ENCODE assay signal across 10 cellular contexts in the genomic region with DNA sequence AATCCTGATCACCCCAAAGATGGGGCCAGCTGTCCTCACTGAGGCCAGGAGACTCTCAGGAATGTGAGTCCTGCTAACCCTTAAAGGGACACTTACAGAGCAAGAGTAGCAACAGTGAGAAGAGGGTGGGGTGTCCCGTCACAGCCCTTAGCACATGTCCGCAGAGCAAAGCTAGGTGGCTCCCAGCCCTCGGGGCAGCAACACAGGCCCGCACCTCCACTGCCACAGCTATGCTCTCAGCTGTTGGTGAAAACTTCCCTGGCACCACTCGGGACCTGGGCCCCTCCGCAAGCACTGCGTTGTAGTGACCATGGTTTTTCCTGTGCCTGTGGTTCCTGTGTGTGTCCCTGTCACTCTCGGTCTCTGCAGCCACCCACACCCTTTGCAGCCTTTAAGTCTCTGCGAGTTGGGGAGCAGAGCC.
DNase-seq lines count a peak whose midpoint lies in the region; ATAC-seq and TF ChIP-seq lines count a peak whose summit lies in the region.
"Had no signal": no experiment of that assay in that cellular context is flagged by ENCODE, and none has a peak within 500 bp of the region (broad histone marks: within the 10 kb centered on the region; RNA-seq: fewer than 3 reads in every experiment).

No MANE protein-coding gene starts in this region.

- POLR2A ChIA-PET in CD8-positive, alpha-beta memory T cell (lab: Charles Lee): no interaction called here

- no peak overlapping the region for H3K27ac ChIP-seq in CD8-positive, alpha-beta memory T cell (ENCODE audit: low read depth, low read length)
- H3K27ac ChIP-seq in VCaP (peak overlapping the region; percentile 54), heart right ventricle (no peak overlapping the region), gastrocnemius medialis (no peak overlapping the region)

- peaks cover 8% of the 10 kb centered on the region for H3K27me3 ChIP-seq in CD8-positive, alpha-beta memory T cell (ENCODE audit: insufficient read depth, low read length, poor library complexity, severe bottlenecking)
- H3K27me3 ChIP-seq in heart right ventricle: peaks cover 0 to 29% (median 0%) of the 10 kb centered on the region in 7 donors
- no peaks in the 10 kb centered on the region for H3K27me3 ChIP-seq in gastrocnemius medialis

- peaks cover 6% of the 10 kb centered on the region for H3K4me1 ChIP-seq in CD8-positive, alpha-beta memory T cell (ENCODE audit: insufficient read depth, low read length)
- peaks cover 0 to 12% (median 7%) of the 10 kb centered on the region in 9 donors for H3K4me1 ChIP-seq in heart right ventricle
- peaks cover 0 to 3% of the 10 kb centered on the region in 2 donors for H3K4me1 ChIP-seq in gastrocnemius medialis

- H3K36me3 ChIP-seq in CD8-positive, alpha-beta memory T cell (ENCODE audit: insufficient read depth, low read length): no peaks in the 10 kb centered on the region
- no peaks in the 10 kb centered on the region for H3K36me3 ChIP-seq in heart right ventricle
- H3K36me3 ChIP-seq in gastrocnemius medialis: no peaks in the 10 kb centered on the region

- H3K27me3 Mint-ChIP-seq in CD8-positive, alpha-beta memory T cell: peaks cover 5 to 35% of the 10 kb centered on the region in 2 donors

- CTCF ChIA-PET in CD8-positive, alpha-beta memory T cell (lab: Charles Lee): no interaction called here

- H3K9me3 Mint-ChIP-seq in CD8-positive, alpha-beta memory T cell: no peaks in the 10 kb centered on the region

- H3K4me3 ChIP-seq in CD8-positive, alpha-beta memory T cell (ENCODE audit: low read length): peak overlapping the region; percentile 52
- H3K4me3 ChIP-seq in heart right ventricle (peak overlapping the region in 9 of 10 donors; percentile 10 to 51 (median 38)), gastrocnemius medialis (peak overlapping the region; percentile 31 to 61 (median 50))

- no peaks in the 10 kb centered on the region for H3K36me3 Mint-ChIP-seq in CD8-positive, alpha-beta memory T cell

- no peaks in the 10 kb centered on the region for H3K9me3 ChIP-seq in CD8-positive, alpha-beta memory T cell (ENCODE audit: low read length)
- H3K9me3 ChIP-seq in heart right ventricle (peaks cover 0 to 4% (median 0%) of the 10 kb centered on the region in 11 donors), gastrocnemius medialis (no peaks in the 10 kb centered on the region)

- no peak overlapping the region for H3K27ac Mint-ChIP-seq in CD8-positive, alpha-beta memory T cell

- no peak for TF ChIP-seq POLR2A in gastrocnemius medialis (IDR thresholded peaks at IDR 0.05)

- DNase-seq in CD8-positive, alpha-beta memory T cell: no peak
- DNase-seq in heart right ventricle (no peak), gastrocnemius medialis (no peak), DMS153 treated with DMSO at 0.1 percent for 48 hours (lab: John Stamatoyannopoulos, UW; ENCODE audit: unreplicated experiment) (no peak)
- DNase-seq: NCI-H1930 had no signal

- H3K4me1 Mint-ChIP-seq in CD8-positive, alpha-beta memory T cell: peaks cover 17 to 28% (median 27%) of the 10 kb centered on the region in 3 donors

- ATAC-seq in heart right ventricle (peak in 4 of 8 donors; percentile 33 to 69 (median 62)), gastrocnemius medialis (no peak), HG03460 (IDR thresholded peaks at IDR 0.05; ENCODE audit: unreplicated experiment) (no peak), GM18520 (IDR thresholded peaks at IDR 0.05; ENCODE audit: unreplicated experiment) (no peak), HG03565 (IDR thresholded peaks at IDR 0.05; ENCODE audit: unreplicated experiment) (no peak)

- peak overlapping the region; percentile 77 to 93 (median 87) for H3K4me3 Mint-ChIP-seq in CD8-positive, alpha-beta memory T cell
- H3K4me3 Mint-ChIP-seq: neural crest cell had no signal

- intact Hi-C loops in heart right ventricle (cut with DNase I) (no loop called here), gastrocnemius medialis (cut with DNase I; ENCODE audit: low total_unique reads) (no loop called here)

- WGBS in heart right ventricle, 2 donors: 72 to 75% methylated on average over 9 of the region's 9 CpGs

- in situ Hi-C loops in gastrocnemius medialis (cut with MboI; ENCODE audit: low sequenced_read_pairs in 4 of 4): no loop called here

- TF ChIP-seq CTCF in VCaP (conservative IDR thresholded peaks at IDR 0.05) (no peak), heart right ventricle (IDR thresholded peaks at IDR 0.05) (no peak), gastrocnemius medialis (IDR thresholded peaks at IDR 0.05 in 4 of 5, conservative IDR thresholded peaks at IDR 0.05 in 1 of 5) (no peak)
